In the genomic region with DNA sequence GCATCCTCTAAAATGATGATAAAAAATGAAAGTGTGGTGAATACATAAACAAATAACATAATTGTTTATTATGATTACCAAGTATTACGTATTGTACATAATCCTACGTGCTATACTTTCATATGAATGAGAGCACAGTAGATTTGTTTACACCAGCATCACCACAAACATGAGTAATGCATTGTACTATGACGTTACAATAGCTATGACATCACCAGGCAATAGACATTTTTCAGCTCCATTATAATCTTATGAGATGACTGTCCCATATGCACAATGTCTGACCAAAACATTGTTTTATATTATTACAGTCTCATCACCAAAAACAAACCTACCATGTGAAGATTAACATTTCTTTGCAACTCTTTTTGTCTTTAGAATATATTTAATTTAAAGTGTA, we compare ENCODE assay signal across 30 cellular contexts.
"Had no signal": no experiment of that assay in that cellular context is flagged by ENCODE, and none has a peak within 500 bp of the region (broad histone marks: within the 10 kb centered on the region; RNA-seq: fewer than 3 reads in every experiment).

No MANE protein-coding gene starts in this region.

- H3K4me3 ChIP-seq: body of pancreas, colonic mucosa, heart left ventricle, lower lobe of right lung, neural progenitor cell, psoas muscle, spleen, testis, transverse colon had no signal

- H3K4me2 ChIP-seq: neural progenitor cell had no signal

- H3K27ac ChIP-seq: body of pancreas, colonic mucosa, foreskin keratinocyte, heart left ventricle, lower lobe of right lung, neural progenitor cell, parathyroid adenoma, psoas muscle, spleen, testis, transverse colon had no signal

- H3K9me3 ChIP-seq: body of pancreas, colonic mucosa, lower lobe of right lung, testis had no signal

- ATAC-seq: activated CD8-positive, alpha-beta memory T cell treated with anti-CD3 and anti-CD28 coated beads, Interleukin-2, amount 10 ng/mL, durations not matched to agents 7 days and 5 days; activated CD8-positive, alpha-beta T cell treated with anti-CD3 and anti-CD28 coated beads for 36 hours; activated naive CD4-positive, alpha-beta T cell treated with anti-CD3 and anti-CD28 coated beads, Interleukin-2, amount 50 U/mL, for 72 hours; activated T-cell treated with anti-CD3 and anti-CD28 coated beads, Interleukin-2, amount 50 U/mL, for 72 hours; body of pancreas; heart left ventricle; lower lobe of right lung; natural killer cell; psoas muscle; WTC11 had no signal

- H3K36me3 ChIP-seq: colonic mucosa, heart left ventricle, lower lobe of right lung, neural progenitor cell, spleen, transverse colon had no signal

- DNase-seq: activated CD4-positive, alpha-beta T cell treated with anti-CD3 and anti-CD28 coated beads for 1 hour; activated CD4-positive, alpha-beta T cell treated with anti-CD3 and anti-CD28 coated beads, Interleukin-2, amount 50 U/mL, for 1 hour; activated CD8-positive, alpha-beta memory T cell treated with anti-CD3 and anti-CD28 coated beads, Interleukin-2, amount 10 ng/mL, durations not matched to agents 7 days and 5 days; activated CD8-positive, alpha-beta T cell treated with anti-CD3 and anti-CD28 coated beads for 36 hours; activated naive CD4-positive, alpha-beta T cell; activated T-cell treated with anti-CD3 and anti-CD28 coated beads, Interleukin-2, amount 50 U/mL, for 72 hours; anterior cingulate cortex; body of pancreas; cerebellar nuclear complex; colonic mucosa; effector CD8-positive, alpha-beta T cell; foreskin keratinocyte; heart left ventricle; hypothalamus; immature natural killer cell; lower lobe of right lung; mesendoderm; natural killer cell; occipital lobe; psoas muscle; spleen; stimulated activated CD4-positive, alpha-beta T cell treated with anti-CD3 and anti-CD28 coated beads, Interleukin-2, amount 100 ng/mL, for 48 hours; stimulated activated naive CD4-positive, alpha-beta T cell treated with Interleukin-2 at 50 U/mL for 16 hours; T-helper 2 cell; testis; transverse colon had no signal

- H2AFZ ChIP-seq: neural progenitor cell, parathyroid adenoma had no signal

- H3K27me3 ChIP-seq: body of pancreas, colonic mucosa, foreskin keratinocyte, heart left ventricle, neural progenitor cell, spleen, testis, transverse colon had no signal

- H3K9ac ChIP-seq: neural progenitor cell, parathyroid adenoma had no signal

- H3K79me2 ChIP-seq: parathyroid adenoma had no signal

- H3K4me1 ChIP-seq: body of pancreas, colonic mucosa, lower lobe of right lung, neural progenitor cell, parathyroid adenoma, psoas muscle, spleen, testis, transverse colon had no signal
